8 cellular contexts compared by ENCODE assay signal in the genomic region with DNA sequence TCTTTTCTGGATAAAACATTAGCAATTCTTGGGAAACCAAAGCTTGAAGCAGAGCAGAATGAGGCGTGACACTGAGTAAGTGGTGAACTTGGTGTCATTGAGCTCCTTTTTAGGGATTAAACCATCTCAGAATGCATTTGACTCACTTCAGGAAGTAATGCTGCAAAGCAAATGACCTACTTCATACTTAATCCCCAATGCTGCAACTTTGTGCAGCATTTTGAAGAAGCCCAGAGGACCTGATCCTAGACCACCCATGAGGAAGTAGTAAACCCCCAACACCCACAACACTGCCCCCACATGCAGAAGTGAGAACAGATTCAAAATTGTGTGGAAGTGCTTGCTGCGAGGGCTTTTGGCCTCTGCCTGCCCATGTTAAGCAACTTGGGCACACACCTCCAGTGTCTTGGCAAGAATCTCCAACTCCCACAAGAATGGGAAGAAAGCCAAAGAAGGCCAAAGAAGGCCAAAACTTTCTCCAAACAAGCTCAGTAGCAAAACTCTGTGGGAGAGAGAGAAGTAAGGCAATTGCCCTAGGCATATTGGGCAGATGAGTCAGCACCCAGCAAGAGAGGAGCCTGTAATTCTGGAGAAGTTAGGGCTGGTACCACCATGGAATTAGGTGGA.
DNase-seq lines count a peak whose midpoint lies in the region; FAIRE-seq and TF ChIP-seq lines count a peak whose summit lies in the region.

No MANE protein-coding gene starts in this region.

- no peak for TF ChIP-seq CTCF in AG09309 (IDR thresholded peaks at IDR 0.05; ENCODE audit: control insufficient read depth, insufficient read depth, low read depth, low read length, missing control alignments)
- no peak for TF ChIP-seq CTCF in astrocyte of the spinal cord (IDR thresholded peaks at IDR 0.05; ENCODE audit: low read depth, low read length)
- TF ChIP-seq CTCF in D721Med (IDR thresholded peaks at IDR 0.05; ENCODE audit: insufficient read depth, missing control alignments) = no peak

- H3K4me3 ChIP-seq in AG09309 (ENCODE audit: control insufficient read depth, low read depth, low read length) (no peak overlapping the region), astrocyte of the spinal cord (ENCODE audit: low read depth, low read length) (no peak overlapping the region)

- DNase-seq in AG09309 (ENCODE audit: low read depth) (peak; percentile 91), HK-2 (ENCODE audit: unreplicated experiment) (peak; percentile 11), astrocyte of the spinal cord (ENCODE audit: low read depth, low spot score) (peak; percentile 77), midbrain (lab: John Stamatoyannopoulos, UW) (peak; percentile 44), D721Med (ENCODE audit: insufficient read length, low spot score) (no peak), NCI-H1105 treated with DMSO at 0.1 percent for 48 hours (lab: John Stamatoyannopoulos, UW) (no peak), NCI-H2171 treated with DMSO at 0.1 percent for 48 hours (lab: John Stamatoyannopoulos, UW) (no peak), cortex of kidney (lab: John Stamatoyannopoulos, UW) (no peak)

- no peak for FAIRE-seq in D721Med (lab: Jason Lieb, UNC)

- in situ Hi-C loops in astrocyte of the spinal cord (cut with HindIII; ENCODE audit: low sequenced_read_pairs) = loop anchor here (25.0 kb wide), 1 partner anchor 457 kb away; no protein-coding TSS in a partner anchor

Comparison
In these comparisons a context has a peak if more than half of its experiments do, and no peak if none do; other contexts are left out.
1. DNase-seq: peak in AG09309 (single experiment), HK-2 (single experiment), astrocyte of the spinal cord (single experiment) and midbrain (single experiment); none in D721Med (single experiment), NCI-H1105 treated with DMSO at 0.1 percent for 48 hours (single experiment), NCI-H2171 treated with DMSO at 0.1 percent for 48 hours (single experiment) and cortex of kidney (single experiment).